In the genomic region with DNA sequence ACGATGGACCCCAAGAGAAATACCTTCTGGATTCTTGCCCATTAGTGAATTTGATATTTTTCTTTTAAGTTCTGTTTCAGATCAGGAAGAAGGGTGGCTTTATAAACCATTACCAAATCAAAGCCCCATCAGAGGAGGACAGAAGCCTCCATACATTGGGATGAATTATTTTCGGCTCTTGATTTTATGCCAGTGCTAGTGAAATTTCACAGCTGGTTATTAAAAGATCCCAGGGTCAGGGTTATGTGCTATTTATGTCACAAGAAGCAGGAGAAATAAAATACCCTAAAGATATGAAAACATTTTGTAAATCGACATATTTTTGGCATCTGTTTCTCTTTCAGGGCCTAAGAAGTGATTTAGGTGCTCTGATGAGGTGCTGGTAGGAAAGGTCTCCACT, we compare ENCODE assay signal across 21 cellular contexts.
"Had no signal": no experiment of that assay in that cellular context is flagged by ENCODE, and none has a peak within 500 bp of the region (broad histone marks: within the 10 kb centered on the region; RNA-seq: fewer than 3 reads in every experiment).

No MANE protein-coding gene starts in this region.

- H3K36me3 Mint-ChIP-seq: naive thymus-derived CD4-positive, alpha-beta T cell; stimulated activated effector memory CD8-positive, alpha-beta T cell treated with anti-CD3 and anti-CD28 coated beads, Interleukin-12 subunit alpha, Interleukin-12 subunit beta, amount 100 ng/mL, for 72 hours had no signal

- H2AFZ ChIP-seq: hepatocyte had no signal

- H3K9me3 ChIP-seq: ovary, psoas muscle, sigmoid colon, thyroid gland, vagina had no signal

- H3K4me2 ChIP-seq: hepatocyte had no signal

- ATAC-seq: left colon; naive thymus-derived CD4-positive, alpha-beta T cell; psoas muscle; stimulated activated effector memory CD8-positive, alpha-beta T cell treated with anti-CD3 and anti-CD28 coated beads, Interleukin-12 subunit alpha, Interleukin-12 subunit beta, amount 100 ng/mL, for 72 hours had no signal

- H3K27me3 ChIP-seq: hepatocyte, ovary, sigmoid colon, stomach, thyroid gland, vagina had no signal

- H3K4me1 Mint-ChIP-seq: naive thymus-derived CD4-positive, alpha-beta T cell; stimulated activated effector memory CD8-positive, alpha-beta T cell treated with anti-CD3 and anti-CD28 coated beads, Interleukin-12 subunit alpha, Interleukin-12 subunit beta, amount 100 ng/mL, for 72 hours had no signal

- H3K27ac ChIP-seq: dorsolateral prefrontal cortex, hepatocyte, ovary, psoas muscle, sigmoid colon, stomach, thyroid gland, vagina had no signal

- H3K9me3 Mint-ChIP-seq: stimulated activated effector memory CD8-positive, alpha-beta T cell treated with anti-CD3 and anti-CD28 coated beads, Interleukin-12 subunit alpha, Interleukin-12 subunit beta, amount 100 ng/mL, for 72 hours had no signal

- H3K4me3 Mint-ChIP-seq: naive thymus-derived CD4-positive, alpha-beta T cell; stimulated activated effector memory CD8-positive, alpha-beta T cell treated with anti-CD3 and anti-CD28 coated beads, Interleukin-12 subunit alpha, Interleukin-12 subunit beta, amount 100 ng/mL, for 72 hours had no signal

- H3K27ac Mint-ChIP-seq: naive thymus-derived CD4-positive, alpha-beta T cell; stimulated activated effector memory CD8-positive, alpha-beta T cell treated with anti-CD3 and anti-CD28 coated beads, Interleukin-12 subunit alpha, Interleukin-12 subunit beta, amount 100 ng/mL, for 72 hours had no signal

- H3K4me1 ChIP-seq: sigmoid colon, thyroid gland, vagina had no signal

- DNase-seq: dorsolateral prefrontal cortex; effector CD4-positive, alpha-beta T cell; kidney; left colon; mesenchymal stem cell; midbrain; naive thymus-derived CD4-positive, alpha-beta T cell; occipital lobe; ovary; posterior cingulate gyrus; psoas muscle; sigmoid colon; stimulated activated CD4-positive, alpha-beta T cell treated with anti-CD3 and anti-CD28 coated beads, Interleukin-2, amount 100 ng/mL, for 24 hours; stimulated activated CD4-positive, alpha-beta T cell treated with anti-CD3 and anti-CD28 coated beads, Interleukin-4, amount 100 ng/mL, for 24 hours; stimulated activated naive CD4-positive, alpha-beta T cell treated with Interleukin-2 at 50 U/mL for 16 hours; stomach; thyroid gland; trophoblast cell had no signal

- H3K4me3 ChIP-seq: dorsolateral prefrontal cortex, hepatocyte, ovary, psoas muscle, sigmoid colon, stomach, thyroid gland, vagina had no signal

- H3K36me3 ChIP-seq: ovary, sigmoid colon, stomach, thyroid gland, vagina had no signal
